In the genomic region with DNA sequence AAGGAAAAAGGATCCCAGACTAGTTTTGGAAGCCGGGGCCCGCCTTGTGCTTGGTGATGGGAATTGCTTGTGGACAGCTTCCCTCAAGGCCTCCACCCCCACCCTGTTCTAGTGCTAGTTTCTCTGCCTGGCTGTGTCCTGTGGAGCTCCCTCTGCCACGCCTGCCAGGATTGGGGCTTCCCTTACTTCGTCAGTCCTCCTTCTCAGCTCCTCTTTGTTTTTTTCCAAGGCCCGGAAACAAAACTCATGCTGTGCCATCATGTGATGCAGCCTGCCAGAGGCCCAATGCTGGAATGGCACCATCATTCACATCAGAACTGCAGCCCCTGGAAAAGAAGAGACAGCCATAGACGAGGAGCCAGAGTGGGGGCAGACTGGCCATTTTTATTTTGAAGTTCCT, we compare ENCODE assay signal across 21 cellular contexts. TPM values are rescaled to one million over a fixed set of nuclear protein-coding genes. Genes with fewer than 3 reads are reported as not detected.
DNase-seq lines count a peak whose midpoint lies in the region; ATAC-seq, FAIRE-seq and TF ChIP-seq lines count a peak whose summit lies in the region.
"Had no signal": no experiment of that assay in that cellular context is flagged by ENCODE, and none has a peak within 500 bp of the region (broad histone marks: within the 10 kb centered on the region; RNA-seq: fewer than 3 reads in every experiment).

No MANE protein-coding gene starts in this region.

- H3K4me3 Mint-ChIP-seq in astrocyte (ENCODE audit: unreplicated experiment) = peak overlapping the region; percentile 40
- H3K4me3 Mint-ChIP-seq: CD4-positive, alpha-beta memory T cell; HFFc6; memory B cell; stimulated activated memory B cell treated with anti-CD40 and anti-IgM and Interleukin-4, amounts not matched to agents 10 μg/mL and 1 μg/mL and 100 μg/mL, for 72 hours had no signal

- no peaks in the 10 kb centered on the region for H3K9me3 Mint-ChIP-seq in astrocyte (ENCODE audit: unreplicated experiment)
- H3K9me3 Mint-ChIP-seq: CD4-positive, alpha-beta memory T cell; HFFc6; memory B cell; stimulated activated memory B cell treated with anti-CD40 and anti-IgM and Interleukin-4, amounts not matched to agents 10 μg/mL and 1 μg/mL and 100 μg/mL, for 72 hours had no signal

- H3K4me1 Mint-ChIP-seq in astrocyte (ENCODE audit: low read depth, unreplicated experiment) = peaks cover 2% of the 10 kb centered on the region
- H3K4me1 Mint-ChIP-seq: CD4-positive, alpha-beta memory T cell had no signal

- peaks cover 19% of the 10 kb centered on the region for H3K36me3 Mint-ChIP-seq in astrocyte (ENCODE audit: low read depth, unreplicated experiment)

- no peak overlapping the region for H3K27ac Mint-ChIP-seq in astrocyte (ENCODE audit: unreplicated experiment)
- H3K27ac Mint-ChIP-seq: HFFc6; memory B cell; stimulated activated memory B cell treated with anti-CD40 and anti-IgM and Interleukin-4, amounts not matched to agents 10 μg/mL and 1 μg/mL and 100 μg/mL, for 72 hours had no signal

- ATAC-seq in sciatic nerve = no peak
- ATAC-seq: stimulated activated memory B cell treated with anti-CD40 and anti-IgM and Interleukin-4, amounts not matched to agents 10 μg/mL and 1 μg/mL and 100 μg/mL, for 72 hours had no signal

- no peak overlapping the region for H3K4me3 ChIP-seq in H7 (ENCODE audit: insufficient read depth, low read depth, low read length)
- no peak overlapping the region for H3K4me3 ChIP-seq in astrocyte (ENCODE audit: insufficient read depth, low read depth, low read length)
- H3K4me3 ChIP-seq: tibial artery had no signal

- H3K36me3 ChIP-seq in H7 (replicated peaks; ENCODE audit: control insufficient read depth, insufficient read depth, low read length) = peaks cover 33% of the 10 kb centered on the region
- H3K36me3 ChIP-seq in astrocyte (ENCODE audit: insufficient read depth, low read length) = peaks cover 45% of the 10 kb centered on the region

- H3K27me3 ChIP-seq in H7 (ENCODE audit: control insufficient read depth, insufficient read depth, low read length) (no peaks in the 10 kb centered on the region), astrocyte (ENCODE audit: insufficient read depth, low read length) (no peaks in the 10 kb centered on the region)
- H3K27me3 ChIP-seq: tibial artery had no signal

- no peaks in the 10 kb centered on the region for H3K79me2 ChIP-seq in astrocyte (ENCODE audit: insufficient read depth, low read length)

- H3K9ac ChIP-seq in astrocyte (ENCODE audit: low read length) = no peak overlapping the region

- no peak for TF ChIP-seq CTCF in astrocyte (IDR thresholded peaks at IDR 0.05; ENCODE audit: insufficient read depth, low read depth, low read length)

- H3K4me2 ChIP-seq in astrocyte (ENCODE audit: low read length) = no peak overlapping the region

- H3K27me3 Mint-ChIP-seq in astrocyte (ENCODE audit: low read depth, unreplicated experiment) = no peaks in the 10 kb centered on the region
- H3K27me3 Mint-ChIP-seq: CD4-positive, alpha-beta memory T cell; memory B cell; stimulated activated memory B cell treated with anti-CD40 and anti-IgM and Interleukin-4, amounts not matched to agents 10 μg/mL and 1 μg/mL and 100 μg/mL, for 72 hours had no signal

- DNase-seq in H7 (peak; percentile 51), astrocyte (ENCODE audit: low read depth) (no peak), inferior parietal cortex (ENCODE audit: extremely low spot score) (peak; percentile 46), sciatic nerve (ENCODE audit: low spot score) (peak; percentile 39), EL (no peak), NCI-H1105 (lab: John Stamatoyannopoulos, UW) (no peak), DMS153 (lab: John Stamatoyannopoulos, UW) (no peak)
- no peak for DNase-seq in stimulated activated CD4-positive, alpha-beta T cell treated with anti-CD3 and anti-CD28 coated beads, Interleukin-4, amount 100 ng/mL, for 24 hours
- DNase-seq: activated CD4-positive, alpha-beta T cell treated with anti-CD3 and anti-CD28 coated beads for 4 hours; activated effector memory CD4-positive, alpha-beta T cell treated with Interleukin-2 at 50 U/mL for 16 hours; CD4-positive, alpha-beta memory T cell; central memory CD4-positive, alpha-beta T cell; DMS53; HFFc6; NCI-H226; retina; SW 1271 had no signal

- H3K4me1 ChIP-seq in astrocyte (ENCODE audit: insufficient read depth, low read length) = no peaks in the 10 kb centered on the region
- H3K4me1 ChIP-seq: tibial artery had no signal

- intact Hi-C loops in sciatic nerve (cut with DNase I) = no loop called here

- H3K9me3 ChIP-seq in astrocyte (ENCODE audit: insufficient read depth, low read depth, low read length) = no peaks in the 10 kb centered on the region
- H3K9me3 ChIP-seq: tibial artery had no signal

- H4K20me1 ChIP-seq in astrocyte (ENCODE audit: insufficient read depth, low read length) = peaks cover 71% of the 10 kb centered on the region

- H2AFZ ChIP-seq in astrocyte (ENCODE audit: low read depth, low read length) = no peak overlapping the region

- no peak overlapping the region for H3K27ac ChIP-seq in astrocyte (ENCODE audit: low read depth, low read length)
- H3K27ac ChIP-seq: tibial artery had no signal

- FAIRE-seq in astrocyte (lab: Jason Lieb, UNC) = no peak
- FAIRE-seq: TTC549 had no signal

RNA-seq across cellular contexts. Expression of gene YKT6, which starts 11.2 kb away (rescaled TPM):
- 82.4 and 93.4 TPM in 2 replicates for total RNA-seq in H7 (2014; rRNA removed; shearing (Covaris generic))
- total RNA-seq in astrocyte (215 and 216 TPM in 2 replicates), sciatic nerve (51.2 TPM)

RNA-seq across cellular contexts. Expression of gene GCK, which starts 22.8 kb away (rescaled TPM):
- 2.8 and 3.7 TPM in 2 replicates for total RNA-seq in H7 (2014; rRNA removed; shearing (Covaris generic))
- total RNA-seq in astrocyte (0.24 TPM in 1 of 2 replicates, not detected in the other), sciatic nerve (1.9 TPM)

Comparison
In these comparisons a context has a peak if more than half of its experiments do, and no peak if none do; other contexts are left out.
1. DNase-seq: peak in H7 (single experiment), inferior parietal cortex (single experiment) and sciatic nerve (single experiment); none in astrocyte (single experiment), EL (single experiment), stimulated activated CD4-positive, alpha-beta T cell treated with anti-CD3 and anti-CD28 coated beads, Interleukin-4, amount 100 ng/mL, for 24 hours (single experiment), NCI-H1105 (single experiment) and DMS153 (single experiment).